Comparison of ENCODE assay signal across 19 cellular contexts in genomic region chr5:15376803-15377202, GRCh38.
A peak's percentile ranks its signal among the peaks of the same experiment; 100 is the strongest.
DNase-seq lines count a peak whose midpoint lies in the region; ATAC-seq and TF ChIP-seq lines count a peak whose summit lies in the region.
"Had no signal": no experiment of that assay in that cellular context is flagged by ENCODE, and none has a peak within 500 bp of the region (broad histone marks: within the 10 kb centered on the region; RNA-seq: fewer than 3 reads in every experiment).

No MANE protein-coding gene starts in this region.

- DNase-seq in AG10803 (ENCODE audit: low read depth): peak; percentile 36
- DNase-seq in cardiac fibroblast (ENCODE audit: low read depth in 2 of 2): peak; percentile 15 to 49
- DNase-seq in left lobe of liver (ENCODE audit: low spot score): no peak
- DNase-seq in midbrain (lab: John Stamatoyannopoulos, UW): no peak
- DNase-seq in NCI-H2196 treated with DMSO at 0.1 percent for 48 hours (lab: John Stamatoyannopoulos, UW; ENCODE audit: unreplicated experiment): no peak
- DNase-seq in UCSD-AML1 (lab: John Stamatoyannopoulos, UW; ENCODE audit: unreplicated experiment): no peak
- DNase-seq: CD8-positive, alpha-beta T cell; DND-41; KBM-7; NCI-H1105; NCI-H2081 treated with DMSO at 0.1 percent for 48 hours; NCI-H446 treated with DMSO at 0.1 percent for 48 hours; NCI-H526 treated with DMSO at 0.1 percent for 48 hours; OCI-M1 had no signal

- TF ChIP-seq CTCF in AG10803 (conservative IDR thresholded peaks at IDR 0.05; ENCODE audit: low read length) (no peak), cardiac fibroblast (IDR thresholded peaks at IDR 0.05; ENCODE audit: low read depth, low read length) (no peak)

- no peak overlapping the region for H3K9ac ChIP-seq in BLaER1 treated with 17β-estradiol and CSF1 and Interleukin-3, amounts not matched to agents 10 nM and 100 nM

- no peak overlapping the region for H3K27ac ChIP-seq in BLaER1 treated with 17β-estradiol and CSF1 and Interleukin-3, amounts not matched to agents 10 nM and 100 nM

- H3K4me3 ChIP-seq in AG10803 (ENCODE audit: low read length) (no peak overlapping the region), cardiac fibroblast (replicated peaks in 1 of 2; ENCODE audit: low read depth in 2 of 2, low read length in 2 of 2) (no peak overlapping the region)
- H3K4me3 ChIP-seq in BLaER1 treated with 17β-estradiol and CSF1 and Interleukin-3, amounts not matched to agents 10 nM and 100 nM: no peak overlapping the region
- H3K4me3 ChIP-seq: GM12878, GM23338, HAP-1 had no signal

- no peaks in the 10 kb centered on the region for H3K9me3 ChIP-seq in BLaER1 treated with 17β-estradiol and CSF1 and Interleukin-3, amounts not matched to agents 10 nM and 100 nM (replicated peaks in 1 of 11)
- H3K9me3 ChIP-seq: HAP-1 had no signal

- H3K36me3 ChIP-seq in BLaER1 treated with 17β-estradiol and CSF1 and Interleukin-3, amounts not matched to agents 10 nM and 100 nM: no peaks in the 10 kb centered on the region
- H3K36me3 ChIP-seq: HAP-1 had no signal

- H3K27me3 ChIP-seq in BLaER1 treated with 17β-estradiol and CSF1 and Interleukin-3, amounts not matched to agents 10 nM and 100 nM: no peaks in the 10 kb centered on the region

- ATAC-seq in left lobe of liver (peak; percentile 69), HG03097 (IDR thresholded peaks at IDR 0.05; ENCODE audit: low FRiP score, unreplicated experiment) (no peak)
- ATAC-seq: CD8-positive, alpha-beta T cell; GM12878; GM23338 had no signal

- H4K20me1 ChIP-seq in BLaER1 treated with 17β-estradiol and CSF1 and Interleukin-3, amounts not matched to agents 10 nM and 100 nM: no peaks in the 10 kb centered on the region

- peaks cover 0 to 14% (median 10%) of the 10 kb centered on the region in 10 experiments; a peak in 12 of 20 replicates for H3K4me1 ChIP-seq in BLaER1 treated with 17β-estradiol and CSF1 and Interleukin-3, amounts not matched to agents 10 nM and 100 nM
- H3K4me1 ChIP-seq: HAP-1 had no signal

- peak overlapping the region in 7 of 11 experiments; percentile 8 to 37 (median 19); a peak in 8 of 22 replicates for H3K4me2 ChIP-seq in BLaER1 treated with 17β-estradiol and CSF1 and Interleukin-3, amounts not matched to agents 10 nM and 100 nM
- H3K4me2 ChIP-seq: GM23338 had no signal

Comparison
In these comparisons a context has a peak if more than half of its experiments do, and no peak if none do; other contexts are left out.
1. DNase-seq: peak in AG10803 (single experiment) and cardiac fibroblast (2 of 2); none in left lobe of liver (single experiment), midbrain (single experiment), NCI-H2196 treated with DMSO at 0.1 percent for 48 hours (single experiment) and UCSD-AML1 (single experiment).